In the genomic region with DNA sequence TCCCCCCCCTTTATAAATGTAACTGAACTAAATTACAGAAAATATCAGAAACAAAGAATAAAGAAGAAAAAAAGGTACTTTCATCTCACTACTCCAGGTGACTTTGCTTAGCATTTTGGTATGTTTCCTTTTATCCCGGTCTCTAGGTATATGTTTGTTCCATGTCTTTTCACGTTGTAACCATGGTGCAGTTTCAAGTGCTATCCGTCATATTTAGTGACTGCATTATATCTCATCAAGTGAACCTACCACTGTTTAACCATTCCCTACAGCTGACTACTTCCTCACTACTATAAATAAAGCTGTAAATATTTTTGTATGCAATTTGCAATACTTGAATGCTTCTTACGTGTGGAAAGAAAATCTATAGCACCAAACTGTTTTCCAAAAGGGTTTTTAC, we compare ENCODE assay signal across 10 cellular contexts. TPM values are rescaled to one million over a fixed set of nuclear protein-coding genes. Genes with fewer than 3 reads are reported as not detected.
DNase-seq lines count a peak whose midpoint lies in the region; ATAC-seq, FAIRE-seq and TF ChIP-seq lines count a peak whose summit lies in the region.
"Had no signal": no experiment of that assay in that cellular context is flagged by ENCODE, and none has a peak within 500 bp of the region (broad histone marks: within the 10 kb centered on the region; RNA-seq: fewer than 3 reads in every experiment).

No MANE protein-coding gene starts in this region.

- H3K9me3 ChIP-seq in T-helper 17 cell (ENCODE audit: control insufficient read depth, low read length, poor library complexity, severe bottlenecking) (no peaks in the 10 kb centered on the region), subcutaneous abdominal adipose tissue (ENCODE audit: control insufficient read depth in 5 of 5, low read length in 5 of 5) (no peaks in the 10 kb centered on the region), WERI-Rb-1 (ENCODE audit: severe bottlenecking) (no peaks in the 10 kb centered on the region)

- H3K4me3 ChIP-seq in fibroblast of villous mesenchyme (ENCODE audit: low read depth, low read length) = peak overlapping the region; percentile 92
- H3K4me3 ChIP-seq in subcutaneous abdominal adipose tissue (ENCODE audit: low read depth in 1 of 5, low read length in 5 of 5) = peak overlapping the region in 4 of 5 donors; percentile 17 to 96 (median 60)
- H3K4me3 ChIP-seq in WERI-Rb-1 (ENCODE audit: low read depth, low read length) = no peak overlapping the region

- peak overlapping the region in 3 of 5 donors; percentile 21 to 88 (median 44) for H3K9ac ChIP-seq in subcutaneous abdominal adipose tissue (ENCODE audit: low read length in 5 of 5)

- FAIRE-seq in GM12891 (lab: Jason Lieb, UNC) = no peak
- FAIRE-seq: G401.6 had no signal

- no peaks in the 10 kb centered on the region for H3K27me3 ChIP-seq in subcutaneous abdominal adipose tissue (ENCODE audit: control insufficient read depth in 5 of 5, insufficient read depth in 4 of 5, low read length in 5 of 5)
- H3K27me3 ChIP-seq in WERI-Rb-1 (ENCODE audit: insufficient read depth, low read depth, severe bottlenecking) = no peaks in the 10 kb centered on the region

- H3K4me1 Mint-ChIP-seq in activated naive CD4-positive, alpha-beta T cell treated with anti-CD3 and anti-CD28 coated beads for 36 hours (ENCODE audit: low read depth) = peaks cover 22% of the 10 kb centered on the region
- peaks cover 20% of the 10 kb centered on the region for H3K4me1 Mint-ChIP-seq in T-helper 17 cell

- no peaks in the 10 kb centered on the region for H3K27me3 Mint-ChIP-seq in activated naive CD4-positive, alpha-beta T cell treated with anti-CD3 and anti-CD28 coated beads for 36 hours (ENCODE audit: low read depth)
- no peaks in the 10 kb centered on the region for H3K27me3 Mint-ChIP-seq in T-helper 17 cell

- H3K4me3 Mint-ChIP-seq in activated naive CD4-positive, alpha-beta T cell treated with anti-CD3 and anti-CD28 coated beads for 36 hours = peak overlapping the region; percentile 84
- H3K4me3 Mint-ChIP-seq in T-helper 17 cell = no peak overlapping the region

- CTCF ChIA-PET in activated naive CD4-positive, alpha-beta T cell treated with anti-CD3 and anti-CD28 coated beads for 36 hours (lab: Charles Lee) = interaction anchor here (0.7 kb wide), 1 partner anchor 54 kb away, joined by 4 read pairs; no protein-coding TSS in a partner anchor

- no peak for TF ChIP-seq POLR2A in GM12891 (IDR thresholded peaks at IDR 0.05; ENCODE audit: low read depth, low read length)

- peaks cover 9% of the 10 kb centered on the region for H3K36me3 Mint-ChIP-seq in activated naive CD4-positive, alpha-beta T cell treated with anti-CD3 and anti-CD28 coated beads for 36 hours (ENCODE audit: low read depth)
- no peaks in the 10 kb centered on the region for H3K36me3 Mint-ChIP-seq in T-helper 17 cell (ENCODE audit: low read depth)

- peak; percentile 16 for ATAC-seq in T-helper 17 cell

- H3K4me1 ChIP-seq in subcutaneous abdominal adipose tissue (ENCODE audit: control insufficient read depth in 5 of 5, insufficient read depth in 5 of 5, low read length in 5 of 5) = peaks cover 9 to 51% (median 47%) of the 10 kb centered on the region in 5 donors

- H3K27ac ChIP-seq in subcutaneous abdominal adipose tissue (ENCODE audit: low read depth, low read length) = no peak overlapping the region
- no peak overlapping the region for H3K27ac ChIP-seq in WERI-Rb-1

- DNase-seq in activated naive CD4-positive, alpha-beta T cell treated with anti-CD3 and anti-CD28 coated beads for 36 hours = no peak
- no peak for DNase-seq in activated naive CD4-positive, alpha-beta T cell (lab: John Stamatoyannopoulos, UW)
- DNase-seq in T-helper 17 cell = no peak
- DNase-seq in fibroblast of villous mesenchyme (ENCODE audit: low read depth) = peak; percentile 30
- no peak for DNase-seq in GM12891 (ENCODE audit: insufficient read length, low spot score)
- no peak for DNase-seq in WERI-Rb-1
- no peak for DNase-seq in mucosa of gallbladder (ENCODE audit: low spot score)
- DNase-seq: NCI-H69 had no signal

- H3K36me3 ChIP-seq in subcutaneous abdominal adipose tissue (ENCODE audit: control insufficient read depth in 5 of 5, insufficient read depth in 5 of 5, low read length in 5 of 5) (peaks cover 0 to 3% (median 0%) of the 10 kb centered on the region in 5 donors), WERI-Rb-1 (peaks cover 42% of the 10 kb centered on the region)

- TF ChIP-seq CTCF in fibroblast of villous mesenchyme (IDR thresholded peaks at IDR 0.05; ENCODE audit: insufficient read depth, low read depth, low read length) (no peak), WERI-Rb-1 (IDR thresholded peaks at IDR 0.05; ENCODE audit: low read depth, low read length) (no peak)

- H3K27ac Mint-ChIP-seq in activated naive CD4-positive, alpha-beta T cell treated with anti-CD3 and anti-CD28 coated beads for 36 hours = no peak overlapping the region
- H3K27ac Mint-ChIP-seq in T-helper 17 cell = no peak overlapping the region

- peaks cover 2% of the 10 kb centered on the region for H3K9me3 Mint-ChIP-seq in activated naive CD4-positive, alpha-beta T cell treated with anti-CD3 and anti-CD28 coated beads for 36 hours

- intact Hi-C loops in activated naive CD4-positive, alpha-beta T cell treated with anti-CD3 and anti-CD28 coated beads for 36 hours (cut with micrococcal nuclease) = loop anchor here (5.0 kb wide), 2 partner anchors 97 to 313 kb away; no protein-coding TSS in a partner anchor

TF ChIP-seq in GM12891, 5 proteins besides CTCF, POLR2A, EP300 and RAD21:
- TF ChIP-seq PAX5 (IDR thresholded peaks at IDR 0.05; ENCODE audit: insufficient read depth, low read length, severe bottlenecking) (no peak), TAF1 (IDR thresholded peaks at IDR 0.05; ENCODE audit: low read depth, low read length) (no peak), POU2F2 (IDR thresholded peaks at IDR 0.05; ENCODE audit: low read depth, low read length) (no peak), SPI1 (IDR thresholded peaks at IDR 0.05; ENCODE audit: low read depth, low read length) (no peak), POLR2AphosphoS5 (IDR thresholded peaks at IDR 0.05; ENCODE audit: low read depth, low read length) (no peak)

RNA-seq across cellular contexts. Expression of a gene that starts 2.2 kb away (rescaled TPM):
- 10 to 100 TPM; 45.2 to 46.1 TPM for total RNA-seq in activated naive CD4-positive, alpha-beta T cell treated with anti-CD3 and anti-CD28 coated beads for 36 hours
- total RNA-seq in T-helper 17 cell = 10 to 100 TPM; 37.6 to 45.3 TPM
- 83.1 and 101 TPM in 2 replicates for total RNA-seq in fibroblast of villous mesenchyme
- polyA plus RNA-seq in GM12891 (2012; ENCODE audit: low read depth, missing spikeins) = 37.2 TPM
- total RNA-seq in mucosa of gallbladder = 48.6 TPM

RNA-seq across cellular contexts. Expression of a gene that starts 42.6 kb away (rescaled TPM):
- 1 to 10 TPM; 1.7 to 3.4 TPM for total RNA-seq in activated naive CD4-positive, alpha-beta T cell treated with anti-CD3 and anti-CD28 coated beads for 36 hours
- total RNA-seq in T-helper 17 cell (1 to 10 TPM in 1 of 2 donors, under 1 TPM in 1; 0.85 to 4.3 TPM), fibroblast of villous mesenchyme (1.7 and 2.6 TPM in 2 replicates), mucosa of gallbladder (7.2 TPM)
- 0.99 TPM for polyA plus RNA-seq in GM12891 (2012; ENCODE audit: low read depth, missing spikeins)

RNA-seq across cellular contexts. Expression of a gene that starts 53.4 kb away (rescaled TPM):
- total RNA-seq in activated naive CD4-positive, alpha-beta T cell treated with anti-CD3 and anti-CD28 coated beads for 36 hours = 10 to 100 TPM; 20.6 to 21.7 TPM
- 10 to 100 TPM; 12.9 to 13.9 TPM for total RNA-seq in T-helper 17 cell
- total RNA-seq in fibroblast of villous mesenchyme = 8.7 and 9.1 TPM in 2 replicates
- 28.7 TPM for polyA plus RNA-seq in GM12891 (2012; ENCODE audit: low read depth, missing spikeins)
- 22.3 TPM for total RNA-seq in mucosa of gallbladder
